In genomic region chr12:130301577-130301976, GRCh38 we compare ENCODE assay signal across 22 cellular contexts. TPM values are rescaled to one million over a fixed set of nuclear protein-coding genes. Genes with fewer than 3 reads are reported as not detected.
"Had no signal": no experiment of that assay in that cellular context is flagged by ENCODE, and none has a peak within 500 bp of the region (broad histone marks: within the 10 kb centered on the region; RNA-seq: fewer than 3 reads in every experiment).

No MANE protein-coding gene starts in this region.

- H3K9me3 ChIP-seq: SJSA1 had no signal

- H3K27me3 ChIP-seq: SJSA1 had no signal

- DNase-seq: KBM-7, NCI-H1092, NCI-H1105 treated with DMSO at 0.1 percent for 48 hours, NCI-H1417 treated with DMSO at 0.1 percent for 48 hours, NCI-H146, NCI-H1694 treated with DMSO at 0.1 percent for 48 hours, NCI-H1930, NCI-H2081, NCI-H2107, NCI-H2227 treated with DMSO at 0.1 percent for 48 hours, NCI-H524, NCI-H526 treated with DMSO at 0.1 percent for 48 hours, NCI-H748 treated with DMSO at 0.1 percent for 48 hours, Right ventricle myocardium superior, RPMI8226, SIG-M5 had no signal

- H3K36me3 ChIP-seq: SJSA1 had no signal

- H3K4me3 ChIP-seq: SJSA1, SK-N-MC had no signal

- H3K27ac ChIP-seq: SJSA1, SK-N-MC had no signal

- H3K4me1 ChIP-seq: SJSA1 had no signal

RNA-seq across cellular contexts. Expression of gene PIWIL1, which starts 36.1 kb away (rescaled TPM):
- total RNA-seq: HT-29; LHCN-M2; MCF 10A; Right ventricle myocardium superior; SJSA1; T-helper 1 cell treated with Interleukin-12 subunit alpha and Interleukin-12 subunit beta and Interleukin-4 antibody, amounts not matched to agents 30 ng/mL and 1 ng/mL, for 36 hours had no signal
